1 cellular context compared by ENCODE assay signal in the genomic region with DNA sequence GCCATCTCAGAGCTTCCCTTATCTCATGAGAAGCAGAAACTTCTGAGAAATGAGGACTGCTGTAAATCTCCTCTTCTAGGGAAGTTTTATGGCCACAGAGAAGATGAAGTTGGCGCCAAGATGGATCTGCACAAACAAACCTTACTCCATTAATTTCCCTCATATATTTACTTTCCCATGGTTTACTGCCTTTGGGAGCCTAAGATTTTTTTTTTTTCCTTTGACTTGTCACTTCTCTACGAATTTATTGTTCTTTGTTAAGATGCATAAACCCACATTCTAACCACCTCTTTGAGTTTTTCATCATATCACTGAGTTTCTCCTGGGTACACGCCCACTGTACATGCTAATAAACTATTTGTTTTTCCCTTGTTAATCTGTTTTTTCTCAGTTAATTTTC.
TF ChIP-seq lines count a peak whose summit lies in the region.

No MANE protein-coding gene starts in this region.

TF ChIP-seq in HEK293, 187 proteins besides CTCF, POLR2A, EP300 and RAD21 (continued from another document and continues in another):
- TF ChIP-seq, protein P1, sequence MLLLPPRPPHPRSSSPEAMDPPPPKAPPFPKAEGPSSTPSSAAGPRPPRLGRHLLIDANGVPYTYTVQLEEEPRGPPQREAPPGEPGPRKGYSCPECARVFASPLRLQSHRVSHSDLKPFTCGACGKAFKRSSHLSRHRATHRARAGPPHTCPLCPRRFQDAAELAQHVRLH (tag by site-specific recombination; IDR thresholded peaks at IDR 0.05): 0 out of 2 replicates have a peak, but pooled peaks have one; percentile 21
- no peak for TF ChIP-seq ZNF837 (tag by site-specific recombination; IDR thresholded peaks at IDR 0.05)
- TF ChIP-seq EGR2 (tag by site-specific recombination; IDR thresholded peaks at IDR 0.05; ENCODE audit: low read depth): peak; percentile 79; the same call in 1 of the 2 replicates
- TF ChIP-seq GLIS2 (tag by site-specific recombination; IDR thresholded peaks at IDR 0.05): no peak
- TF ChIP-seq, protein P2, sequence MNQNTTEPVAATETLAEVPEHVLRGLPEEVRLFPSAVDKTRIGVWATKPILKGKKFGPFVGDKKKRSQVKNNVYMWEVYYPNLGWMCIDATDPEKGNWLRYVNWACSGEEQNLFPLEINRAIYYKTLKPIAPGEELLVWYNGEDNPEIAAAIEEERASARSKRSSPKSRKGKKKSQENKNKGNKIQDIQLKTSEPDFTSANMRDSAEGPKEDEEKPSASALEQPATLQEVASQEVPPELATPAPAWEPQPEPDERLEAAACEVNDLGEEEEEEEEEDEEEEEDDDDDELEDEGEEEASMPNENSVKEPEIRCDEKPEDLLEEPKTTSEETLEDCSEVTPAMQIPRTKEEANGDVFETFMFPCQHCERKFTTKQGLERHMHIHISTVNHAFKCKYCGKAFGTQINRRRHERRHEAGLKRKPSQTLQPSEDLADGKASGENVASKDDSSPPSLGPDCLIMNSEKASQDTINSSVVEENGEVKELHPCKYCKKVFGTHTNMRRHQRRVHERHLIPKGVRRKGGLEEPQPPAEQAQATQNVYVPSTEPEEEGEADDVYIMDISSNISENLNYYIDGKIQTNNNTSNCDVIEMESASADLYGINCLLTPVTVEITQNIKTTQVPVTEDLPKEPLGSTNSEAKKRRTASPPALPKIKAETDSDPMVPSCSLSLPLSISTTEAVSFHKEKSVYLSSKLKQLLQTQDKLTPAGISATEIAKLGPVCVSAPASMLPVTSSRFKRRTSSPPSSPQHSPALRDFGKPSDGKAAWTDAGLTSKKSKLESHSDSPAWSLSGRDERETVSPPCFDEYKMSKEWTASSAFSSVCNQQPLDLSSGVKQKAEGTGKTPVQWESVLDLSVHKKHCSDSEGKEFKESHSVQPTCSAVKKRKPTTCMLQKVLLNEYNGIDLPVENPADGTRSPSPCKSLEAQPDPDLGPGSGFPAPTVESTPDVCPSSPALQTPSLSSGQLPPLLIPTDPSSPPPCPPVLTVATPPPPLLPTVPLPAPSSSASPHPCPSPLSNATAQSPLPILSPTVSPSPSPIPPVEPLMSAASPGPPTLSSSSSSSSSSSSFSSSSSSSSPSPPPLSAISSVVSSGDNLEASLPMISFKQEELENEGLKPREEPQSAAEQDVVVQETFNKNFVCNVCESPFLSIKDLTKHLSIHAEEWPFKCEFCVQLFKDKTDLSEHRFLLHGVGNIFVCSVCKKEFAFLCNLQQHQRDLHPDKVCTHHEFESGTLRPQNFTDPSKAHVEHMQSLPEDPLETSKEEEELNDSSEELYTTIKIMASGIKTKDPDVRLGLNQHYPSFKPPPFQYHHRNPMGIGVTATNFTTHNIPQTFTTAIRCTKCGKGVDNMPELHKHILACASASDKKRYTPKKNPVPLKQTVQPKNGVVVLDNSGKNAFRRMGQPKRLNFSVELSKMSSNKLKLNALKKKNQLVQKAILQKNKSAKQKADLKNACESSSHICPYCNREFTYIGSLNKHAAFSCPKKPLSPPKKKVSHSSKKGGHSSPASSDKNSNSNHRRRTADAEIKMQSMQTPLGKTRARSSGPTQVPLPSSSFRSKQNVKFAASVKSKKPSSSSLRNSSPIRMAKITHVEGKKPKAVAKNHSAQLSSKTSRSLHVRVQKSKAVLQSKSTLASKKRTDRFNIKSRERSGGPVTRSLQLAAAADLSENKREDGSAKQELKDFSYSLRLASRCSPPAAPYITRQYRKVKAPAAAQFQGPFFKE (tag by site-specific recombination; IDR thresholded peaks at IDR 0.05; ENCODE audit: borderline replicate concordance): no peak
- no peak for TF ChIP-seq ZNF366 (tag by site-specific recombination; conservative IDR thresholded peaks at IDR 0.05)
- TF ChIP-seq ZNF549 (tag by site-specific recombination; IDR thresholded peaks at IDR 0.05): no peak
- TF ChIP-seq, protein P3, sequence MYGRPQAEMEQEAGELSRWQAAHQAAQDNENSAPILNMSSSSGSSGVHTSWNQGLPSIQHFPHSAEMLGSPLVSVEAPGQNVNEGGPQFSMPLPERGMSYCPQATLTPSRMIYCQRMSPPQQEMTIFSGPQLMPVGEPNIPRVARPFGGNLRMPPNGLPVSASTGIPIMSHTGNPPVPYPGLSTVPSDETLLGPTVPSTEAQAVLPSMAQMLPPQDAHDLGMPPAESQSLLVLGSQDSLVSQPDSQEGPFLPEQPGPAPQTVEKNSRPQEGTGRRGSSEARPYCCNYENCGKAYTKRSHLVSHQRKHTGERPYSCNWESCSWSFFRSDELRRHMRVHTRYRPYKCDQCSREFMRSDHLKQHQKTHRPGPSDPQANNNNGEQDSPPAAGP (tag by site-specific recombination; IDR thresholded peaks at IDR 0.05): no peak
- TF ChIP-seq ZNF24 (tag by site-specific recombination; IDR thresholded peaks at IDR 0.05): no peak
- TF ChIP-seq YY2 (tag by site-specific recombination; IDR thresholded peaks at IDR 0.05): 0 out of 2 replicates have a peak, but pooled peaks have one; percentile 31
- no peak for TF ChIP-seq ZFP69B (tag by site-specific recombination; IDR thresholded peaks at IDR 0.05)
- TF ChIP-seq ZNF654 (tag by site-specific recombination; IDR thresholded peaks at IDR 0.05; ENCODE audit: low read depth): no peak
- peak; percentile 46; the same call in 1 of the 2 replicates for TF ChIP-seq OSR2 (tag by site-specific recombination; IDR thresholded peaks at IDR 0.05)
- TF ChIP-seq KLF7 (tag by site-specific recombination; IDR thresholded peaks at IDR 0.05; ENCODE audit: borderline replicate concordance): peak; percentile 70; the same call in 1 of the 2 replicates
- TF ChIP-seq ZNF274 (IDR thresholded peaks at IDR 0.05; ENCODE audit: low read length): no peak
- no peak for TF ChIP-seq ZNF274 (tag by site-specific recombination; IDR thresholded peaks at IDR 0.05; ENCODE audit: borderline replicate concordance)
- no peak for TF ChIP-seq ZNF561 (tag by site-specific recombination; IDR thresholded peaks at IDR 0.05; ENCODE audit: borderline replicate concordance)
- peak; percentile 61; the same call in 1 of the 2 replicates for TF ChIP-seq TRIM28 (IDR thresholded peaks at IDR 0.05; ENCODE audit: borderline replicate concordance, low read length)
- TF ChIP-seq, protein P4, sequence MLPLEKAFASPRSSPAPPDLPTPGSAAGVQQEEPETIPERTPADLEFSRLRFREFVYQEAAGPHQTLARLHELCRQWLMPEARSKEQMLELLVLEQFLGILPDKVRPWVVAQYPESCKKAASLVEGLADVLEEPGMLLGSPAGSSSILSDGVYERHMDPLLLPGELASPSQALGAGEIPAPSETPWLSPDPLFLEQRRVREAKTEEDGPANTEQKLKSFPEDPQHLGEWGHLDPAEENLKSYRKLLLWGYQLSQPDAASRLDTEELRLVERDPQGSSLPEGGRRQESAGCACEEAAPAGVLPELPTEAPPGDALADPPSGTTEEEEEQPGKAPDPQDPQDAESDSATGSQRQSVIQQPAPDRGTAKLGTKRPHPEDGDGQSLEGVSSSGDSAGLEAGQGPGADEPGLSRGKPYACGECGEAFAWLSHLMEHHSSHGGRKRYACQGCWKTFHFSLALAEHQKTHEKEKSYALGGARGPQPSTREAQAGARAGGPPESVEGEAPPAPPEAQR (tag by site-specific recombination; IDR thresholded peaks at IDR 0.05): no peak
- TF ChIP-seq SCRT2 (tag by site-specific recombination; IDR thresholded peaks at IDR 0.05): 0 out of 2 replicates have a peak, but pooled peaks have one; percentile 47
- TF ChIP-seq ZNF677 (tag by site-specific recombination; IDR thresholded peaks at IDR 0.05): no peak
- no peak for TF ChIP-seq ZNF707 (tag by site-specific recombination; IDR thresholded peaks at IDR 0.05)
- TF ChIP-seq, protein P5, sequence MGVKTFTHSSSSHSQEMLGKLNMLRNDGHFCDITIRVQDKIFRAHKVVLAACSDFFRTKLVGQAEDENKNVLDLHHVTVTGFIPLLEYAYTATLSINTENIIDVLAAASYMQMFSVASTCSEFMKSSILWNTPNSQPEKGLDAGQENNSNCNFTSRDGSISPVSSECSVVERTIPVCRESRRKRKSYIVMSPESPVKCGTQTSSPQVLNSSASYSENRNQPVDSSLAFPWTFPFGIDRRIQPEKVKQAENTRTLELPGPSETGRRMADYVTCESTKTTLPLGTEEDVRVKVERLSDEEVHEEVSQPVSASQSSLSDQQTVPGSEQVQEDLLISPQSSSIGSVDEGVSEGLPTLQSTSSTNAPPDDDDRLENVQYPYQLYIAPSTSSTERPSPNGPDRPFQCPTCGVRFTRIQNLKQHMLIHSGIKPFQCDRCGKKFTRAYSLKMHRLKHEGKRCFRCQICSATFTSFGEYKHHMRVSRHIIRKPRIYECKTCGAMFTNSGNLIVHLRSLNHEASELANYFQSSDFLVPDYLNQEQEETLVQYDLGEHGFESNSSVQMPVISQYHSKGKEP (tag by site-specific recombination; IDR thresholded peaks at IDR 0.05): 0 out of 2 replicates have a peak, but pooled peaks have one; percentile 3
- TF ChIP-seq ZNF514 (tag by site-specific recombination; IDR thresholded peaks at IDR 0.05): no peak
- no peak for TF ChIP-seq ZSCAN30 (tag by site-specific recombination; IDR thresholded peaks at IDR 0.05)
- TF ChIP-seq FEZF1 (tag by site-specific recombination; IDR thresholded peaks at IDR 0.05): peak; percentile 23; the same call in 1 of the 2 replicates
- peak; percentile 85 for TF ChIP-seq ZNF211 (tag by site-specific recombination; IDR thresholded peaks at IDR 0.05; ENCODE audit: low read depth)
- TF ChIP-seq PRDM1 (tag by site-specific recombination; IDR thresholded peaks at IDR 0.05): peak; percentile 58; the same call in 1 of the 2 replicates
- TF ChIP-seq ZBTB7A (tag by site-specific recombination; IDR thresholded peaks at IDR 0.05; ENCODE audit: low read depth): no peak
- no peak for TF ChIP-seq ZNF311 (tag by site-specific recombination; IDR thresholded peaks at IDR 0.05; ENCODE audit: borderline replicate concordance)
- no peak for TF ChIP-seq SALL2 (tag by site-specific recombination; IDR thresholded peaks at IDR 0.05; ENCODE audit: borderline replicate concordance)
- TF ChIP-seq ZNF629 (tag by site-specific recombination; IDR thresholded peaks at IDR 0.05): no peak
- TF ChIP-seq ZNF548 (tag by site-specific recombination; IDR thresholded peaks at IDR 0.05): no peak
- peak; percentile 30; the same call in 1 of the 2 replicates for TF ChIP-seq ZNF610 (tag by site-specific recombination; IDR thresholded peaks at IDR 0.05; ENCODE audit: borderline replicate concordance)
- TF ChIP-seq ZNF426 (tag by site-specific recombination; IDR thresholded peaks at IDR 0.05): no peak
- no peak for TF ChIP-seq KLF8 (tag by site-specific recombination; IDR thresholded peaks at IDR 0.05)
- 0 out of 2 replicates have a peak, but pooled peaks have one; percentile 41 for TF ChIP-seq ZEB2 (tag by site-specific recombination; IDR thresholded peaks at IDR 0.05)
- no peak for TF ChIP-seq HOXD13 (CRISPR knock-in tag; IDR thresholded peaks at IDR 0.05; ENCODE audit: borderline replicate concordance)
- TF ChIP-seq ZSCAN16 (tag by site-specific recombination; IDR thresholded peaks at IDR 0.05): no peak
- no peak for TF ChIP-seq MZF1 (tag by site-specific recombination; IDR thresholded peaks at IDR 0.05; ENCODE audit: borderline replicate concordance)
- TF ChIP-seq TCF7L2 (IDR thresholded peaks at IDR 0.05; ENCODE audit: borderline replicate concordance, low read depth, low read length): peak; percentile 52
- TF ChIP-seq ZNF623 (tag by site-specific recombination; IDR thresholded peaks at IDR 0.05): no peak
- peak; percentile 88 for TF ChIP-seq ZFHX2 (tag by site-specific recombination; conservative IDR thresholded peaks at IDR 0.05)
- no peak for TF ChIP-seq WT1 (tag by site-specific recombination; IDR thresholded peaks at IDR 0.05)
- TF ChIP-seq SP7 (tag by site-specific recombination; IDR thresholded peaks at IDR 0.05): no peak
- peak; percentile 64 for TF ChIP-seq ZNF843 (tag by site-specific recombination; IDR thresholded peaks at IDR 0.05)
- TF ChIP-seq, protein P6, sequence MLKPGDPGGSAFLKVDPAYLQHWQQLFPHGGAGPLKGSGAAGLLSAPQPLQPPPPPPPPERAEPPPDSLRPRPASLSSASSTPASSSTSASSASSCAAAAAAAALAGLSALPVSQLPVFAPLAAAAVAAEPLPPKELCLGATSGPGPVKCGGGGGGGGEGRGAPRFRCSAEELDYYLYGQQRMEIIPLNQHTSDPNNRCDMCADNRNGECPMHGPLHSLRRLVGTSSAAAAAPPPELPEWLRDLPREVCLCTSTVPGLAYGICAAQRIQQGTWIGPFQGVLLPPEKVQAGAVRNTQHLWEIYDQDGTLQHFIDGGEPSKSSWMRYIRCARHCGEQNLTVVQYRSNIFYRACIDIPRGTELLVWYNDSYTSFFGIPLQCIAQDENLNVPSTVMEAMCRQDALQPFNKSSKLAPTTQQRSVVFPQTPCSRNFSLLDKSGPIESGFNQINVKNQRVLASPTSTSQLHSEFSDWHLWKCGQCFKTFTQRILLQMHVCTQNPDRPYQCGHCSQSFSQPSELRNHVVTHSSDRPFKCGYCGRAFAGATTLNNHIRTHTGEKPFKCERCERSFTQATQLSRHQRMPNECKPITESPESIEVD (tag by site-specific recombination; IDR thresholded peaks at IDR 0.05): peak; percentile 96
- peak; percentile 31; the same call in 1 of the 2 replicates for TF ChIP-seq OVOL3 (tag by site-specific recombination; IDR thresholded peaks at IDR 0.05)
- TF ChIP-seq ZNF670 (tag by site-specific recombination; IDR thresholded peaks at IDR 0.05; ENCODE audit: low read depth): no peak
- TF ChIP-seq GFI1B (tag by site-specific recombination; IDR thresholded peaks at IDR 0.05): no peak
- TF ChIP-seq ZNF600 (tag by site-specific recombination; IDR thresholded peaks at IDR 0.05): no peak
- TF ChIP-seq ZNF792 (tag by site-specific recombination; IDR thresholded peaks at IDR 0.05): no peak
- no peak for TF ChIP-seq ZNF292 (tag by site-specific recombination; IDR thresholded peaks at IDR 0.05; ENCODE audit: borderline replicate concordance, low read depth)
